Comparison of ENCODE assay signal across 8 cellular contexts in genomic region chr7:97927797-97928748, GRCh38. TPM values are rescaled to one million over a fixed set of nuclear protein-coding genes. Genes with fewer than 3 reads are reported as not detected.
A peak's percentile ranks its signal among the peaks of the same experiment; 100 is the strongest.
DNase-seq lines count a peak whose midpoint lies in the region; ATAC-seq and TF ChIP-seq lines count a peak whose summit lies in the region.
"Not testable (repeated sequence)": the region's sequence is repeated elsewhere in the genome, so short reads cannot be mapped to it uniquely, and the experiment has no call there.

No MANE protein-coding gene starts in this region.

- TF ChIP-seq CTCF in AG04450 (IDR thresholded peaks at IDR 0.05; ENCODE audit: low read depth, low read length) (peak; percentile 46), fibroblast of the aortic adventitia (IDR thresholded peaks at IDR 0.05; ENCODE audit: insufficient read depth, low read length) (peak; percentile 61), mesothelial cell of epicardium (IDR thresholded peaks at IDR 0.05; ENCODE audit: unreplicated experiment) (peak; percentile 74)

- not testable (repeated sequence) for H3K27ac ChIP-seq in AG04450 (ENCODE audit: low read depth, low read length)

- not testable (repeated sequence) for H3K27me3 Mint-ChIP-seq in T-helper 2 cell treated with Interferon-gamma antibody and Interleukin-4, amounts not matched to agents 5 μg/mL and 100 μg/mL, for 36 hours (ENCODE audit: low read depth); activated naive CD4-positive, alpha-beta T cell treated with anti-CD3 and anti-CD28 coated beads, Interleukin-2, amount 50 U/mL, for 24 hours
- peaks cover 35% of the 10 kb centered on the region for H3K27me3 Mint-ChIP-seq in mesothelial cell of epicardium (ENCODE audit: low read depth)

- DNase-seq in AG04450 (ENCODE audit: low read depth, low spot score), result not testable (repeated sequence)
- DNase-seq in NCI-H146 (lab: John Stamatoyannopoulos, UW), result peak; percentile 25
- peak; percentile 54 for DNase-seq in T-helper 2 cell treated with Interferon-gamma antibody and Interleukin-4, amounts not matched to agents 5 μg/mL and 100 μg/mL, for 36 hours (ENCODE audit: low spot score)
- peak; percentile 8 for DNase-seq in fibroblast of the aortic adventitia (ENCODE audit: low read depth)
- DNase-seq in mesothelial cell of epicardium (ENCODE audit: low spot score in 2 of 2, unreplicated experiment in 2 of 2), result peak; percentile 72 to 89
- peak; percentile 75 for DNase-seq in stimulated activated CD4-positive, alpha-beta T cell treated with anti-CD3 and anti-CD28 coated beads, Interleukin-4, amount 100 ng/mL, for 1 hour

- not testable (repeated sequence) for H3K4me1 Mint-ChIP-seq in T-helper 2 cell treated with Interferon-gamma antibody and Interleukin-4, amounts not matched to agents 5 μg/mL and 100 μg/mL, for 36 hours (ENCODE audit: low read depth); activated naive CD4-positive, alpha-beta T cell treated with anti-CD3 and anti-CD28 coated beads, Interleukin-2, amount 50 U/mL, for 24 hours; mesothelial cell of epicardium

- peak; percentile 48 for ATAC-seq in GM18502 (IDR thresholded peaks at IDR 0.05; ENCODE audit: poor library complexity, unreplicated experiment)

- POLR2A ChIA-PET in AG04450 (lab: Yijun Ruan, JAX), result not testable (repeated sequence)

- not testable (repeated sequence) for H3K27me3 ChIP-seq in AG04450 (ENCODE audit: control insufficient read depth, insufficient read depth, low read length)

- not testable (repeated sequence) for H3K36me3 Mint-ChIP-seq in T-helper 2 cell treated with Interferon-gamma antibody and Interleukin-4, amounts not matched to agents 5 μg/mL and 100 μg/mL, for 36 hours (ENCODE audit: low read depth); activated naive CD4-positive, alpha-beta T cell treated with anti-CD3 and anti-CD28 coated beads, Interleukin-2, amount 50 U/mL, for 24 hours; mesothelial cell of epicardium

- H3K27ac Mint-ChIP-seq in T-helper 2 cell treated with Interferon-gamma antibody and Interleukin-4, amounts not matched to agents 5 μg/mL and 100 μg/mL, for 36 hours; activated naive CD4-positive, alpha-beta T cell treated with anti-CD3 and anti-CD28 coated beads, Interleukin-2, amount 50 U/mL, for 24 hours; mesothelial cell of epicardium: not testable (repeated sequence)

- CTCF ChIA-PET in AG04450 (lab: Charles Lee), result interaction anchor here (0.7 to 1.1 kb wide), 2 partner anchors 43 to 236 kb away, joined by 3 to 4 read pairs; no protein-coding TSS in a partner anchor

- H3K4me3 Mint-ChIP-seq in T-helper 2 cell treated with Interferon-gamma antibody and Interleukin-4, amounts not matched to agents 5 μg/mL and 100 μg/mL, for 36 hours, result peak overlapping the region; percentile 76
- H3K4me3 Mint-ChIP-seq in activated naive CD4-positive, alpha-beta T cell treated with anti-CD3 and anti-CD28 coated beads, Interleukin-2, amount 50 U/mL, for 24 hours, result peak overlapping the region; percentile 68
- peak overlapping the region; percentile 71 for H3K4me3 Mint-ChIP-seq in mesothelial cell of epicardium

- peak overlapping the region; percentile 53 for H3K4me3 ChIP-seq in AG04450 (ENCODE audit: low read depth, low read length)
- H3K4me3 ChIP-seq in fibroblast of the aortic adventitia (ENCODE audit: low read depth, low read length), result peak overlapping the region; percentile 50

- not testable (repeated sequence) for H3K9me3 Mint-ChIP-seq in T-helper 2 cell treated with Interferon-gamma antibody and Interleukin-4, amounts not matched to agents 5 μg/mL and 100 μg/mL, for 36 hours; activated naive CD4-positive, alpha-beta T cell treated with anti-CD3 and anti-CD28 coated beads, Interleukin-2, amount 50 U/mL, for 24 hours; mesothelial cell of epicardium

- not testable (repeated sequence) for H3K9me3 ChIP-seq in AG04450 (ENCODE audit: control insufficient read depth, insufficient read depth, low read length)

RNA-seq across cellular contexts. Expression of gene ASNS, which starts 55.9 kb away (rescaled TPM):
- 113 and 117 TPM in 2 replicates for polyA plus RNA-seq in AG04450 (2011; rRNA removed)
- polyA minus RNA-seq in AG04450 (2011; rRNA and poly(A)+ RNA removed), result 85.8 and 96.4 TPM in 2 replicates
- total RNA-seq in fibroblast of the aortic adventitia (ENCODE audit: low replicate concordance) (38.4 and 154 TPM in 2 replicates), mesothelial cell of epicardium (26.1 to 27.5 TPM (median 26.8 TPM) in 3 replicates)
